Comparison of ENCODE assay signal across 1 cellular context in the genomic region with DNA sequence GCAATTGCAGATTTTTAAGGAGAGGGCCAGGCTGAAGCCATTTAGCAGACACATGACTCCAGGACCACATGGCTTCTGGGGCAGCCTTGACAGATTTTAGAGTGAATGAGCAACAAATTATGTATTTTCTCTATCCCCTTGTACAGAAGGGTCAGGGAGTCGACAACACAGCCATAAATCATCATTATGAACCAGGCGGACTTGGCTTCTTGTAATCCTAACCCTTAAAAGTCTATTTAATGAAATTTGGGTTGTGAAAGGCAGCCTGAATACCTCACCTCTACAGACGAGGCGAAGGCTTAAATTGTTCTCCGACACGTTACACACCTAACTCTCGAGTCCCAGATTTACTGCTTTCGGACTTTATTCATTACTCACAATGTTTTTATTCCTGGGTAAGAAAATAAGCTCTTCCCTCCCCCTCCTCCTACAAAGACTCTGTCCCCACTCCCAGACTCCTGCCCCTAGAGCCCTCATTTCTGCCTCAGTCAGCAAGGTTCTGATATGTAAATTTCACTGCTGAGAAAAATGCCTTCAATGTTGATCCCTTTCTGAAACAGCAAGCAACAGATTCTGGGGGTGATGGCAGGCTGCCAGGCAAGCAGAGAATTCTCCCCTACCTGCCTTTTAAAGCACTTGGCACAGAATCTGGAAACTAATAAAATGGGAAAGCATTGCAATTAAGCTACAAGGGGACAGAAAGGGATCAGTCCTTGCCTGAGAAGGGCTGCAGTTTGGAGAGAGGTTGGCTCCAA.
TF ChIP-seq lines count a peak whose summit lies in the region.

No MANE protein-coding gene starts in this region.

TF ChIP-seq in HEK293, 187 proteins besides CTCF, POLR2A, EP300 and RAD21 (continued from another document):
- TF ChIP-seq ZNF626 (tag by site-specific recombination; IDR thresholded peaks at IDR 0.05) (no peak), HOXD13 (CRISPR knock-in tag; IDR thresholded peaks at IDR 0.05; ENCODE audit: borderline replicate concordance) (no peak), ZNF792 (tag by site-specific recombination; IDR thresholded peaks at IDR 0.05) (no peak), ZNF777 (tag by site-specific recombination; IDR thresholded peaks at IDR 0.05; ENCODE audit: borderline replicate concordance) (no peak), ZNF600 (tag by site-specific recombination; IDR thresholded peaks at IDR 0.05) (no peak), ZNF202 (tag by site-specific recombination; IDR thresholded peaks at IDR 0.05; ENCODE audit: borderline replicate concordance) (no peak), ZNF624 (tag by site-specific recombination; IDR thresholded peaks at IDR 0.05) (no peak), ZNF660 (tag by site-specific recombination; IDR thresholded peaks at IDR 0.05) (no peak; the same call in 1 of the 2 replicates), ZNF529 (tag by site-specific recombination; IDR thresholded peaks at IDR 0.05; ENCODE audit: insufficient replicate concordance) (no peak), ZNF248 (tag by site-specific recombination; IDR thresholded peaks at IDR 0.05) (no peak), ZNF426 (tag by site-specific recombination; IDR thresholded peaks at IDR 0.05) (no peak), ZNF37A (tag by site-specific recombination; IDR thresholded peaks at IDR 0.05) (no peak), ZBTB17 (tag by site-specific recombination; IDR thresholded peaks at IDR 0.05) (peak; percentile 40; the same call in 1 of the 2 replicates), ZNF112 (tag by site-specific recombination; IDR thresholded peaks at IDR 0.05) (no peak), ZSCAN23 (tag by site-specific recombination; IDR thresholded peaks at IDR 0.05) (0 out of 2 replicates have a peak, but pooled peaks have one; percentile 9), REPIN1 (tag by site-specific recombination; IDR thresholded peaks at IDR 0.05; ENCODE audit: low read depth) (no peak), ZNF473 (tag by site-specific recombination; IDR thresholded peaks at IDR 0.05) (no peak), ZNF768 (tag by site-specific recombination; IDR thresholded peaks at IDR 0.05) (no peak), ZNF341 (tag by site-specific recombination; IDR thresholded peaks at IDR 0.05; ENCODE audit: low read depth) (peak; percentile 82), ZNF157 (tag by site-specific recombination; IDR thresholded peaks at IDR 0.05) (no peak), ZNF23 (tag by site-specific recombination; IDR thresholded peaks at IDR 0.05; ENCODE audit: borderline replicate concordance) (no peak), ZBTB21 (tag by site-specific recombination; IDR thresholded peaks at IDR 0.05) (no peak)
- TF ChIP-seq, protein P1, sequence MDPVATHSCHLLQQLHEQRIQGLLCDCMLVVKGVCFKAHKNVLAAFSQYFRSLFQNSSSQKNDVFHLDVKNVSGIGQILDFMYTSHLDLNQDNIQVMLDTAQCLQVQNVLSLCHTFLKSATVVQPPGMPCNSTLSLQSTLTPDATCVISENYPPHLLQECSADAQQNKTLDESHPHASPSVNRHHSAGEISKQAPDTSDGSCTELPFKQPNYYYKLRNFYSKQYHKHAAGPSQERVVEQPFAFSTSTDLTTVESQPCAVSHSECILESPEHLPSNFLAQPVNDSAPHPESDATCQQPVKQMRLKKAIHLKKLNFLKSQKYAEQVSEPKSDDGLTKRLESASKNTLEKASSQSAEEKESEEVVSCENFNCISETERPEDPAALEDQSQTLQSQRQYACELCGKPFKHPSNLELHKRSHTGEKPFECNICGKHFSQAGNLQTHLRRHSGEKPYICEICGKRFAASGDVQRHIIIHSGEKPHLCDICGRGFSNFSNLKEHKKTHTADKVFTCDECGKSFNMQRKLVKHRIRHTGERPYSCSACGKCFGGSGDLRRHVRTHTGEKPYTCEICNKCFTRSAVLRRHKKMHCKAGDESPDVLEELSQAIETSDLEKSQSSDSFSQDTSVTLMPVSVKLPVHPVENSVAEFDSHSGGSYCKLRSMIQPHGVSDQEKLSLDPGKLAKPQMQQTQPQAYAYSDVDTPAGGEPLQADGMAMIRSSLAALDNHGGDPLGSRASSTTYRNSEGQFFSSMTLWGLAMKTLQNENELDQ (tag by site-specific recombination; IDR thresholded peaks at IDR 0.05; ENCODE audit: low read depth): no peak
- TF ChIP-seq, protein P2, sequence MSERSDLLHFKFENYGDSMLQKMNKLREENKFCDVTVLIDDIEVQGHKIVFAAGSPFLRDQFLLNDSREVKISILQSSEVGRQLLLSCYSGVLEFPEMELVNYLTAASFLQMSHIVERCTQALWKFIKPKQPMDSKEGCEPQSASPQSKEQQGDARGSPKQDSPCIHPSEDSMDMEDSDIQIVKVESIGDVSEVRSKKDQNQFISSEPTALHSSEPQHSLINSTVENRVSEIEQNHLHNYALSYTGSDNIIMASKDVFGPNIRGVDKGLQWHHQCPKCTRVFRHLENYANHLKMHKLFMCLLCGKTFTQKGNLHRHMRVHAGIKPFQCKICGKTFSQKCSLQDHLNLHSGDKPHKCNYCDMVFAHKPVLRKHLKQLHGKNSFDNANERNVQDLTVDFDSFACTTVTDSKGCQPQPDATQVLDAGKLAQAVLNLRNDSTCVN (tag by site-specific recombination; optimal IDR thresholded peaks at IDR 0.05): no peak
- TF ChIP-seq, protein P3, sequence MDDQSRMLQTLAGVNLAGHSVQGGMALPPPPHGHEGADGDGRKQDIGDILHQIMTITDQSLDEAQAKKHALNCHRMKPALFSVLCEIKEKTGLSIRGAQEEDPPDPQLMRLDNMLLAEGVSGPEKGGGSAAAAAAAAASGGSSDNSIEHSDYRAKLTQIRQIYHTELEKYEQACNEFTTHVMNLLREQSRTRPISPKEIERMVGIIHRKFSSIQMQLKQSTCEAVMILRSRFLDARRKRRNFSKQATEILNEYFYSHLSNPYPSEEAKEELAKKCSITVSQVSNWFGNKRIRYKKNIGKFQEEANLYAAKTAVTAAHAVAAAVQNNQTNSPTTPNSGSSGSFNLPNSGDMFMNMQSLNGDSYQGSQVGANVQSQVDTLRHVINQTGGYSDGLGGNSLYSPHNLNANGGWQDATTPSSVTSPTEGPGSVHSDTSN (CRISPR knock-in tag; IDR thresholded peaks at IDR 0.05): no peak
- TF ChIP-seq, protein P4, sequence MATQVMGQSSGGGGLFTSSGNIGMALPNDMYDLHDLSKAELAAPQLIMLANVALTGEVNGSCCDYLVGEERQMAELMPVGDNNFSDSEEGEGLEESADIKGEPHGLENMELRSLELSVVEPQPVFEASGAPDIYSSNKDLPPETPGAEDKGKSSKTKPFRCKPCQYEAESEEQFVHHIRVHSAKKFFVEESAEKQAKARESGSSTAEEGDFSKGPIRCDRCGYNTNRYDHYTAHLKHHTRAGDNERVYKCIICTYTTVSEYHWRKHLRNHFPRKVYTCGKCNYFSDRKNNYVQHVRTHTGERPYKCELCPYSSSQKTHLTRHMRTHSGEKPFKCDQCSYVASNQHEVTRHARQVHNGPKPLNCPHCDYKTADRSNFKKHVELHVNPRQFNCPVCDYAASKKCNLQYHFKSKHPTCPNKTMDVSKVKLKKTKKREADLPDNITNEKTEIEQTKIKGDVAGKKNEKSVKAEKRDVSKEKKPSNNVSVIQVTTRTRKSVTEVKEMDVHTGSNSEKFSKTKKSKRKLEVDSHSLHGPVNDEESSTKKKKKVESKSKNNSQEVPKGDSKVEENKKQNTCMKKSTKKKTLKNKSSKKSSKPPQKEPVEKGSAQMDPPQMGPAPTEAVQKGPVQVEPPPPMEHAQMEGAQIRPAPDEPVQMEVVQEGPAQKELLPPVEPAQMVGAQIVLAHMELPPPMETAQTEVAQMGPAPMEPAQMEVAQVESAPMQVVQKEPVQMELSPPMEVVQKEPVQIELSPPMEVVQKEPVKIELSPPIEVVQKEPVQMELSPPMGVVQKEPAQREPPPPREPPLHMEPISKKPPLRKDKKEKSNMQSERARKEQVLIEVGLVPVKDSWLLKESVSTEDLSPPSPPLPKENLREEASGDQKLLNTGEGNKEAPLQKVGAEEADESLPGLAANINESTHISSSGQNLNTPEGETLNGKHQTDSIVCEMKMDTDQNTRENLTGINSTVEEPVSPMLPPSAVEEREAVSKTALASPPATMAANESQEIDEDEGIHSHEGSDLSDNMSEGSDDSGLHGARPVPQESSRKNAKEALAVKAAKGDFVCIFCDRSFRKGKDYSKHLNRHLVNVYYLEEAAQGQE (tag by site-specific recombination; IDR thresholded peaks at IDR 0.05): no peak
- TF ChIP-seq, protein P5, sequence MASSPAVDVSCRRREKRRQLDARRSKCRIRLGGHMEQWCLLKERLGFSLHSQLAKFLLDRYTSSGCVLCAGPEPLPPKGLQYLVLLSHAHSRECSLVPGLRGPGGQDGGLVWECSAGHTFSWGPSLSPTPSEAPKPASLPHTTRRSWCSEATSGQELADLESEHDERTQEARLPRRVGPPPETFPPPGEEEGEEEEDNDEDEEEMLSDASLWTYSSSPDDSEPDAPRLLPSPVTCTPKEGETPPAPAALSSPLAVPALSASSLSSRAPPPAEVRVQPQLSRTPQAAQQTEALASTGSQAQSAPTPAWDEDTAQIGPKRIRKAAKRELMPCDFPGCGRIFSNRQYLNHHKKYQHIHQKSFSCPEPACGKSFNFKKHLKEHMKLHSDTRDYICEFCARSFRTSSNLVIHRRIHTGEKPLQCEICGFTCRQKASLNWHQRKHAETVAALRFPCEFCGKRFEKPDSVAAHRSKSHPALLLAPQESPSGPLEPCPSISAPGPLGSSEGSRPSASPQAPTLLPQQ (tag by site-specific recombination; IDR thresholded peaks at IDR 0.05): peak; percentile 52
- TF ChIP-seq, protein P6, sequence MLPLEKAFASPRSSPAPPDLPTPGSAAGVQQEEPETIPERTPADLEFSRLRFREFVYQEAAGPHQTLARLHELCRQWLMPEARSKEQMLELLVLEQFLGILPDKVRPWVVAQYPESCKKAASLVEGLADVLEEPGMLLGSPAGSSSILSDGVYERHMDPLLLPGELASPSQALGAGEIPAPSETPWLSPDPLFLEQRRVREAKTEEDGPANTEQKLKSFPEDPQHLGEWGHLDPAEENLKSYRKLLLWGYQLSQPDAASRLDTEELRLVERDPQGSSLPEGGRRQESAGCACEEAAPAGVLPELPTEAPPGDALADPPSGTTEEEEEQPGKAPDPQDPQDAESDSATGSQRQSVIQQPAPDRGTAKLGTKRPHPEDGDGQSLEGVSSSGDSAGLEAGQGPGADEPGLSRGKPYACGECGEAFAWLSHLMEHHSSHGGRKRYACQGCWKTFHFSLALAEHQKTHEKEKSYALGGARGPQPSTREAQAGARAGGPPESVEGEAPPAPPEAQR (tag by site-specific recombination; IDR thresholded peaks at IDR 0.05): no peak
- TF ChIP-seq, protein P7, sequence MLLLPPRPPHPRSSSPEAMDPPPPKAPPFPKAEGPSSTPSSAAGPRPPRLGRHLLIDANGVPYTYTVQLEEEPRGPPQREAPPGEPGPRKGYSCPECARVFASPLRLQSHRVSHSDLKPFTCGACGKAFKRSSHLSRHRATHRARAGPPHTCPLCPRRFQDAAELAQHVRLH (tag by site-specific recombination; IDR thresholded peaks at IDR 0.05): no peak
- TF ChIP-seq, protein P8, sequence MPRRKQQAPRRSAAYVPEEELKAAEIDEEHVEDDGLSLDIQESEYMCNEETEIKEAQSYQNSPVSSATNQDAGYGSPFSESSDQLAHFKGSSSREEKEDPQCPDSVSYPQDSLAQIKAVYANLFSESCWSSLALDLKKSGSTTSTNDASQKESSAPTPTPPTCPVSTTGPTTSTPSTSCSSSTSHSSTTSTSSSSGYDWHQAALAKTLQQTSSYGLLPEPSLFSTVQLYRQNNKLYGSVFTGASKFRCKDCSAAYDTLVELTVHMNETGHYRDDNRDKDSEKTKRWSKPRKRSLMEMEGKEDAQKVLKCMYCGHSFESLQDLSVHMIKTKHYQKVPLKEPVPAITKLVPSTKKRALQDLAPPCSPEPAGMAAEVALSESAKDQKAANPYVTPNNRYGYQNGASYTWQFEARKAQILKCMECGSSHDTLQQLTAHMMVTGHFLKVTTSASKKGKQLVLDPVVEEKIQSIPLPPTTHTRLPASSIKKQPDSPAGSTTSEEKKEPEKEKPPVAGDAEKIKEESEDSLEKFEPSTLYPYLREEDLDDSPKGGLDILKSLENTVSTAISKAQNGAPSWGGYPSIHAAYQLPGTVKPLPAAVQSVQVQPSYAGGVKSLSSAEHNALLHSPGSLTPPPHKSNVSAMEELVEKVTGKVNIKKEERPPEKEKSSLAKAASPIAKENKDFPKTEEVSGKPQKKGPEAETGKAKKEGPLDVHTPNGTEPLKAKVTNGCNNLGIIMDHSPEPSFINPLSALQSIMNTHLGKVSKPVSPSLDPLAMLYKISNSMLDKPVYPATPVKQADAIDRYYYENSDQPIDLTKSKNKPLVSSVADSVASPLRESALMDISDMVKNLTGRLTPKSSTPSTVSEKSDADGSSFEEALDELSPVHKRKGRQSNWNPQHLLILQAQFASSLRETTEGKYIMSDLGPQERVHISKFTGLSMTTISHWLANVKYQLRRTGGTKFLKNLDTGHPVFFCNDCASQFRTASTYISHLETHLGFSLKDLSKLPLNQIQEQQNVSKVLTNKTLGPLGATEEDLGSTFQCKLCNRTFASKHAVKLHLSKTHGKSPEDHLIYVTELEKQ (tag by site-specific recombination; IDR thresholded peaks at IDR 0.05; ENCODE audit: borderline replicate concordance): 0 out of 2 replicates have a peak, but pooled peaks have one; percentile 51
- TF ChIP-seq, protein P9, sequence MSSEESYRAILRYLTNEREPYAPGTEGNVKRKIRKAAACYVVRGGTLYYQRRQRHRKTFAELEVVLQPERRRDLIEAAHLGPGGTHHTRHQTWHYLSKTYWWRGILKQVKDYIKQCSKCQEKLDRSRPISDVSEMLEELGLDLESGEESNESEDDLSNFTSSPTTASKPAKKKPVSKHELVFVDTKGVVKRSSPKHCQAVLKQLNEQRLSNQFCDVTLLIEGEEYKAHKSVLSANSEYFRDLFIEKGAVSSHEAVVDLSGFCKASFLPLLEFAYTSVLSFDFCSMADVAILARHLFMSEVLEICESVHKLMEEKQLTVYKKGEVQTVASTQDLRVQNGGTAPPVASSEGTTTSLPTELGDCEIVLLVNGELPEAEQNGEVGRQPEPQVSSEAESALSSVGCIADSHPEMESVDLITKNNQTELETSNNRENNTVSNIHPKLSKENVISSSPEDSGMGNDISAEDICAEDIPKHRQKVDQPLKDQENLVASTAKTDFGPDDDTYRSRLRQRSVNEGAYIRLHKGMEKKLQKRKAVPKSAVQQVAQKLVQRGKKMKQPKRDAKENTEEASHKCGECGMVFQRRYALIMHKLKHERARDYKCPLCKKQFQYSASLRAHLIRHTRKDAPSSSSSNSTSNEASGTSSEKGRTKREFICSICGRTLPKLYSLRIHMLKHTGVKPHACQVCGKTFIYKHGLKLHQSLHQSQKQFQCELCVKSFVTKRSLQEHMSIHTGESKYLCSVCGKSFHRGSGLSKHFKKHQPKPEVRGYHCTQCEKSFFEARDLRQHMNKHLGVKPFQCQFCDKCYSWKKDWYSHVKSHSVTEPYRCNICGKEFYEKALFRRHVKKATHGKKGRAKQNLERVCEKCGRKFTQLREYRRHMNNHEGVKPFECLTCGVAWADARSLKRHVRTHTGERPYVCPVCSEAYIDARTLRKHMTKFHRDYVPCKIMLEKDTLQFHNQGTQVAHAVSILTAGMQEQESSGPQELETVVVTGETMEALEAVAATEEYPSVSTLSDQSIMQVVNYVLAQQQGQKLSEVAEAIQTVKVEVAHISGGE (tag by site-specific recombination; conservative IDR thresholded peaks at IDR 0.05; ENCODE audit: low read depth): no peak
